Comparison of ENCODE assay signal across 8 cellular contexts in genomic region chr16:11795887-11796226, GRCh38. TPM values are rescaled to one million over a fixed set of nuclear protein-coding genes. Genes with fewer than 3 reads are reported as not detected.
DNase-seq lines count a peak whose midpoint lies in the region; ATAC-seq and TF ChIP-seq lines count a peak whose summit lies in the region.

No MANE protein-coding gene starts in this region.

- H3K9me3 ChIP-seq in body of pancreas (no peaks in the 10 kb centered on the region), mesenchymal stem cell (ENCODE audit: control insufficient read depth, low read length) (no peaks in the 10 kb centered on the region), upper lobe of left lung (no peaks in the 10 kb centered on the region)

- intact Hi-C loops in body of pancreas (cut with DNase I) = no loop called here

- TF ChIP-seq POLR2A in body of pancreas (IDR thresholded peaks at IDR 0.05) (no peak), upper lobe of left lung (IDR thresholded peaks at IDR 0.05) (no peak)

- H3K27me3 Mint-ChIP-seq in activated naive CD4-positive, alpha-beta T cell treated with anti-CD3 and anti-CD28 coated beads, Interleukin-2, amount 50 U/mL, for 24 hours = no peaks in the 10 kb centered on the region

- no peak for DNase-seq in activated naive CD4-positive, alpha-beta T cell treated with Interleukin-2 at 50 U/mL for 16 hours
- no peak for DNase-seq in body of pancreas
- DNase-seq in mesenchymal stem cell = no peak
- DNase-seq in upper lobe of left lung = no peak
- no peak for DNase-seq in AG08396 (ENCODE audit: low spot score)

- H3K9me3 Mint-ChIP-seq in activated naive CD4-positive, alpha-beta T cell treated with anti-CD3 and anti-CD28 coated beads, Interleukin-2, amount 50 U/mL, for 24 hours = no peaks in the 10 kb centered on the region

- no peak overlapping the region for H3K23ac ChIP-seq in mesenchymal stem cell (ENCODE audit: low read length in 2 of 2)

- no peak for TF ChIP-seq EP300 in upper lobe of left lung (IDR thresholded peaks at IDR 0.05)

- H4K91ac ChIP-seq in mesenchymal stem cell (ENCODE audit: low read length) = no peak overlapping the region

- peaks cover 67% of the 10 kb centered on the region for H3K4me1 ChIP-seq in body of pancreas
- H3K4me1 ChIP-seq in mesenchymal stem cell (ENCODE audit: control insufficient read depth, insufficient read depth, low read depth, low read length) = peaks cover 35% of the 10 kb centered on the region
- H3K4me1 ChIP-seq in upper lobe of left lung = peaks cover 64 to 84% (median 68%) of the 10 kb centered on the region in 4 donors

- peaks cover 85% of the 10 kb centered on the region for H3K4me1 Mint-ChIP-seq in activated naive CD4-positive, alpha-beta T cell treated with anti-CD3 and anti-CD28 coated beads, Interleukin-2, amount 50 U/mL, for 24 hours

- H2BK15ac ChIP-seq in mesenchymal stem cell (ENCODE audit: low read depth, poor library complexity, severe bottlenecking) = no peak overlapping the region

- H3K4me3 ChIP-seq in body of pancreas (peak overlapping the region; percentile 80 to 89), mesenchymal stem cell (ENCODE audit: insufficient read depth in 1 of 2, low read depth in 1 of 2, low read length in 2 of 2) (peak overlapping the region; percentile 28 to 92), upper lobe of left lung (peak overlapping the region; percentile 79 to 95 (median 90))

- no peak overlapping the region for H2AFZ ChIP-seq in mesenchymal stem cell (ENCODE audit: low read depth, low read length)

- peak overlapping the region; percentile 93 for H3K27ac Mint-ChIP-seq in activated naive CD4-positive, alpha-beta T cell treated with anti-CD3 and anti-CD28 coated beads, Interleukin-2, amount 50 U/mL, for 24 hours

- peak overlapping the region; percentile 83 for H3K4me3 Mint-ChIP-seq in activated naive CD4-positive, alpha-beta T cell treated with anti-CD3 and anti-CD28 coated beads, Interleukin-2, amount 50 U/mL, for 24 hours

- no peak overlapping the region for H2BK120ac ChIP-seq in mesenchymal stem cell (ENCODE audit: low read depth, low read length)

- H3K14ac ChIP-seq in mesenchymal stem cell (ENCODE audit: low read length in 2 of 2) = no peak overlapping the region

- WGBS in body of pancreas, 2 donors = 57 to 59% methylated on average over 8 of the region's 8 CpGs
- 84% methylated on average over 8 of the region's 8 CpGs for WGBS in mesenchymal stem cell
- 69 to 70% methylated on average over 8 of the region's 8 CpGs for WGBS in upper lobe of left lung, 2 donors

- H2AK5ac ChIP-seq in mesenchymal stem cell (ENCODE audit: low read length, severe bottlenecking) = peak overlapping the region; percentile 87

- H3K4ac ChIP-seq in mesenchymal stem cell (ENCODE audit: low read depth in 1 of 2, low read length in 2 of 2) = peak overlapping the region in 1 of 2 experiments; percentile 75

- H3K36me3 ChIP-seq in body of pancreas (replicated peaks in 1 of 2; ENCODE audit: insufficient read depth in 1 of 2, low read depth in 2 of 2) (no peaks in the 10 kb centered on the region), mesenchymal stem cell (ENCODE audit: control insufficient read depth in 1 of 2, insufficient read depth in 2 of 2, low read depth in 1 of 2, low read length in 2 of 2) (peaks cover 5 to 8% of the 10 kb centered on the region in 2 experiments), upper lobe of left lung (peaks cover 0 to 12% (median 0%) of the 10 kb centered on the region in 4 donors)

- ATAC-seq in body of pancreas = no peak
- ATAC-seq in upper lobe of left lung (ENCODE audit: low FRiP score in 2 of 2) = no peak
- no peak for ATAC-seq in HG03460 (IDR thresholded peaks at IDR 0.05; ENCODE audit: unreplicated experiment)
- ATAC-seq in GM18907 (IDR thresholded peaks at IDR 0.05; ENCODE audit: unreplicated experiment) = no peak

- H3K27ac ChIP-seq in body of pancreas (peak overlapping the region; percentile 92 to 99 (median 96)), mesenchymal stem cell (ENCODE audit: low read length, poor library complexity, severe bottlenecking) (no peak overlapping the region), upper lobe of left lung (peak overlapping the region; percentile 98 to 100 (median 98))

- H3K27me3 ChIP-seq in body of pancreas (no peaks in the 10 kb centered on the region), mesenchymal stem cell (ENCODE audit: control insufficient read depth in 1 of 2, insufficient read depth in 1 of 2, low read length in 2 of 2) (no peaks in the 10 kb centered on the region), upper lobe of left lung (no peaks in the 10 kb centered on the region)

- peak overlapping the region in 1 of 2 experiments; percentile 19 for H2BK12ac ChIP-seq in mesenchymal stem cell (ENCODE audit: low read length in 2 of 2)

- TF ChIP-seq CTCF in body of pancreas (IDR thresholded peaks at IDR 0.05) (no peak), upper lobe of left lung (IDR thresholded peaks at IDR 0.05) (no peak)

- H3K4me2 ChIP-seq in mesenchymal stem cell (ENCODE audit: low read length, poor library complexity, severe bottlenecking) = peak overlapping the region; percentile 87

- H2BK5ac ChIP-seq in mesenchymal stem cell (ENCODE audit: low read depth, low read length, poor library complexity, severe bottlenecking) = no peak overlapping the region

- peaks cover 9% of the 10 kb centered on the region for H3K79me1 ChIP-seq in mesenchymal stem cell (replicated peaks; ENCODE audit: low read length, poor library complexity, severe bottlenecking)

- H3K36me3 Mint-ChIP-seq in activated naive CD4-positive, alpha-beta T cell treated with anti-CD3 and anti-CD28 coated beads, Interleukin-2, amount 50 U/mL, for 24 hours = peaks cover 10% of the 10 kb centered on the region

- H4K8ac ChIP-seq in mesenchymal stem cell (ENCODE audit: low read length) = no peak overlapping the region

- no peak overlapping the region for H3K18ac ChIP-seq in mesenchymal stem cell (ENCODE audit: low read depth in 1 of 2, low read length in 2 of 2)

- H3K9ac ChIP-seq in mesenchymal stem cell (ENCODE audit: low read length) = peak overlapping the region; percentile 98

RNA-seq across cellular contexts. Expression of gene ZC3H7A, which starts 1.2 kb away (rescaled TPM):
- total RNA-seq in body of pancreas (10 to 100 TPM; 26.4 to 49.5 TPM), upper lobe of left lung (100 to 1,000 TPM in 2 of 6 donors, 10 to 100 TPM in 4; 52.7 to 142 (median 64.7) TPM)
- 36.3 TPM for polyA plus RNA-seq in mesenchymal stem cell (2013, experiment 1 of 2)
- polyA plus RNA-seq in mesenchymal stem cell (2013, experiment 2 of 2) = 35.3 TPM

RNA-seq across cellular contexts. Expression of gene TXNDC11, which starts 53.2 kb away (rescaled TPM):
- 10 to 100 TPM; 38.4 to 90.3 TPM for total RNA-seq in body of pancreas
- polyA plus RNA-seq in mesenchymal stem cell (2013, experiment 1 of 2) = 31.9 TPM
- 32.0 TPM for polyA plus RNA-seq in mesenchymal stem cell (2013, experiment 2 of 2)
- total RNA-seq in upper lobe of left lung = 100 to 1,000 TPM in 5 of 6 donors, 10 to 100 TPM in 1; 81.2 to 148 (median 117) TPM

RNA-seq across cellular contexts. Expression of gene RSL1D1, which starts 55.5 kb away (rescaled TPM):
- total RNA-seq in body of pancreas = 100 to 1,000 TPM; 199 to 246 TPM
- polyA plus RNA-seq in mesenchymal stem cell (2013, experiment 1 of 2) = 167 TPM
- 167 TPM for polyA plus RNA-seq in mesenchymal stem cell (2013, experiment 2 of 2)
- 100 to 1,000 TPM in 4 of 6 donors, 10 to 100 TPM in 2; 77.8 to 121 (median 108) TPM for total RNA-seq in upper lobe of left lung
